ENCODE assay signal across 1 cellular context in the genomic region with DNA sequence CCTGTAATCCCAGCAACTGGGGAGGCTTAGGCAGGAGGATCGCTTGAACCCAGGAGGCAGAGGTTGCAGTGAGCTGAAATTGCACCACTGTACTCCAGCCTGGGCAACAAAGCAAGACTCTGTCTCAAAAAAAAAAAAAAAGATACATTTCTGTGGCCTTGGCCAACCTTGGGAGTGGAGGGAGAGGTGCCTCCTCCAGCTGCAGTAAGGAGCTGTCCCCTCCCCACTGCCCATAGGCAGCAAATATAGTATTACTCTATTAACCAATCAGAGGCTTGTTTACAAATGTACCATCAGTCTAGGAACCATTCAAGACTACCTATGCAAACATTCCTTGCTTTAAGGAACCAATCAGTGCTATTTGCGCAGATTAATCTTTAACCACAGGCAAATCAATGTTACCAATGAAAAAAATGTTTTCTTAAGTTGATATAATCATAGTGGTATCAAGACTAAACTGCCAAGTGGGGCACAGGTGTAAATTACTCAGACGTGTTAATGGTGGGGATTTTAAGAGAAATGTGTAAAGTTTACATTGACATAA.
A peak's percentile ranks its signal among the peaks of the same experiment; 100 is the strongest.
TF ChIP-seq lines count a peak whose summit lies in the region.

No MANE protein-coding gene starts in this region.

TF ChIP-seq in HepG2, 621 proteins besides CTCF, POLR2A, EP300 and RAD21:
- TF ChIP-seq NFYB (CRISPR knock-in tag; IDR thresholded peaks at IDR 0.05): peak; percentile 53; the same call in 1 of the 2 replicates
- TF ChIP-seq NFYC (CRISPR knock-in tag; IDR thresholded peaks at IDR 0.05): peak; percentile 54
- TF ChIP-seq, protein P1, sequence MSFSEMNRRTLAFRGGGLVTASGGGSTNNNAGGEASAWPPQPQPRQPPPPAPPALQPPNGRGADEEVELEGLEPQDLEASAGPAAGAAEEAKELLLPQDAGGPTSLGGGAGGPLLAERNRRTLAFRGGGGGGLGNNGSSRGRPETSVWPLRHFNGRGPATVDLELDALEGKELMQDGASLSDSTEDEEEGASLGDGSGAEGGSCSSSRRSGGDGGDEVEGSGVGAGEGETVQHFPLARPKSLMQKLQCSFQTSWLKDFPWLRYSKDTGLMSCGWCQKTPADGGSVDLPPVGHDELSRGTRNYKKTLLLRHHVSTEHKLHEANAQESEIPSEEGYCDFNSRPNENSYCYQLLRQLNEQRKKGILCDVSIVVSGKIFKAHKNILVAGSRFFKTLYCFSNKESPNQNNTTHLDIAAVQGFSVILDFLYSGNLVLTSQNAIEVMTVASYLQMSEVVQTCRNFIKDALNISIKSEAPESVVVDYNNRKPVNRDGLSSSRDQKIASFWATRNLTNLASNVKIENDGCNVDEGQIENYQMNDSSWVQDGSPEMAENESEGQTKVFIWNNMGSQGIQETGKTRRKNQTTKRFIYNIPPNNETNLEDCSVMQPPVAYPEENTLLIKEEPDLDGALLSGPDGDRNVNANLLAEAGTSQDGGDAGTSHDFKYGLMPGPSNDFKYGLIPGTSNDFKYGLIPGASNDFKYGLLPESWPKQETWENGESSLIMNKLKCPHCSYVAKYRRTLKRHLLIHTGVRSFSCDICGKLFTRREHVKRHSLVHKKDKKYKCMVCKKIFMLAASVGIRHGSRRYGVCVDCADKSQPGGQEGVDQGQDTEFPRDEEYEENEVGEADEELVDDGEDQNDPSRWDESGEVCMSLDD (CRISPR knock-in tag; IDR thresholded peaks at IDR 0.05; ENCODE audit: borderline replicate concordance): no peak
